In genomic region chr16:73199214-73199613, GRCh38 we compare ENCODE assay signal across 12 cellular contexts.
"Had no signal": no experiment of that assay in that cellular context is flagged by ENCODE, and none has a peak within 500 bp of the region (broad histone marks: within the 10 kb centered on the region; RNA-seq: fewer than 3 reads in every experiment).

No MANE protein-coding gene starts in this region.

- H3K27me3 ChIP-seq: ascending aorta, stomach had no signal

- H3K9me3 Mint-ChIP-seq: activated naive CD8-positive, alpha-beta T cell treated with anti-CD3 and anti-CD28 coated beads, Interleukin-2, amount 50 U/mL, for 24 hours; memory B cell; nephron had no signal

- H3K4me1 Mint-ChIP-seq: activated CD4-positive, alpha-beta memory T cell treated with anti-CD3 and anti-CD28 coated beads, Interleukin-2, amount 10 ng/mL, durations not matched to agents 7 days and 5 days; activated naive CD8-positive, alpha-beta T cell treated with anti-CD3 and anti-CD28 coated beads, Interleukin-2, amount 50 U/mL, for 24 hours; memory B cell had no signal

- DNase-seq: activated CD4-positive, alpha-beta memory T cell treated with anti-CD3 and anti-CD28 coated beads, Interleukin-2, amount 10 ng/mL, durations not matched to agents 7 days and 5 days; activated CD4-positive, alpha-beta T cell treated with anti-CD3 and anti-CD28 coated beads for 1 hour; activated naive CD8-positive, alpha-beta T cell treated with anti-CD3 and anti-CD28 coated beads, Interleukin-2, amount 50 U/mL, for 24 hours; activated T-cell treated with anti-CD3 and anti-CD28 coated beads, Interleukin-2, amount 50 U/mL, for 48 hours; foreskin melanocyte; head of caudate nucleus; stimulated activated CD4-positive, alpha-beta T cell treated with anti-CD3 and anti-CD28 coated beads, Interleukin-4, amount 100 ng/mL, for 1 hour; stomach had no signal

- H3K27ac Mint-ChIP-seq: activated CD4-positive, alpha-beta memory T cell treated with anti-CD3 and anti-CD28 coated beads, Interleukin-2, amount 10 ng/mL, durations not matched to agents 7 days and 5 days; activated naive CD8-positive, alpha-beta T cell treated with anti-CD3 and anti-CD28 coated beads, Interleukin-2, amount 50 U/mL, for 24 hours; memory B cell; nephron had no signal

- H3K36me3 ChIP-seq: ascending aorta, stomach, thoracic aorta had no signal

- H3K4me3 ChIP-seq: ascending aorta, stomach, thoracic aorta had no signal

- H3K4me3 Mint-ChIP-seq: activated CD4-positive, alpha-beta memory T cell treated with anti-CD3 and anti-CD28 coated beads, Interleukin-2, amount 10 ng/mL, durations not matched to agents 7 days and 5 days; activated naive CD8-positive, alpha-beta T cell treated with anti-CD3 and anti-CD28 coated beads, Interleukin-2, amount 50 U/mL, for 24 hours; memory B cell; nephron had no signal

- H3K27me3 Mint-ChIP-seq: activated CD4-positive, alpha-beta memory T cell treated with anti-CD3 and anti-CD28 coated beads, Interleukin-2, amount 10 ng/mL, durations not matched to agents 7 days and 5 days; activated naive CD8-positive, alpha-beta T cell treated with anti-CD3 and anti-CD28 coated beads, Interleukin-2, amount 50 U/mL, for 24 hours had no signal

- H3K36me3 Mint-ChIP-seq: memory B cell had no signal
